In the genomic region with DNA sequence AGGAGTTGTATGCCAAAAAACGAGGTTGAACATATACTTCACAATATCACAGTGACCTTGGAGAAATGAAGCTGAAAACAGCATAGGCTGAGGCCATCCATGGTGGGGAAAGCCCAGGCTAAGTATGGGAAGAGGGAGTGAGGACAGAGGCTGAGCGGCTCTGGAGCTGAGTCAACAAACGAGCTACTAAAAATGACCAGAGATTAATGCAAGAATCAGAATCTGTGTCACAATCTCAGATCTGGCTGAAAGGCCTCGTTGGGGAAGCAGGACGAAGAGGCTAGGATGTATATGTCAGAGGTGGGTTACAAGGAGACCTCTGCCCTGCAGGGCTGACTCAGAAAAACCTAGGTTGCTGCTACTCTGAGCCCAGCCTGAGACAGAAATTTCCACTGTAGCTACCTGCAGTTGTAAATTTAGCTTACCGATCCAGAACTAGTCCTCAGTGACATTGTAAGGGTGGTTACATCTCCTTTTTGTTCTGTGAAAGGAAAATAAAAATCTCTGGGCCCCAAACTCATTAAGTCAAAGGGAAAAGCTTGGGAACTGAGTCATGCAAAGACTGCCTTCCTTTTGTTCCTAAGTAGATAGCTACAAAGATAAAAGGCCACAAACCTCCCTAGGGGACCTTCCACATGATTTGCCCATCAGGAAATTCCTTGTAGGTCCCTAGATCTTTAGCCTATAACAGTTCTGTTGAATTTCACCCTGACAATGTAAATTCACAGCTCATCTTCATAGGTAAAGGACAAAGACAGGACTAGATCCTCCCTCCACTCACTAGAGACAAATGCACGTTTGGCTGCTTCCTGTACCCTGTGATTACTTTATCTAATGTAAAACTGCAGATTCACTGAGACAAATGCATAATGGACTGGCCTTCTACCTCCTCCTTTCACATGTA, we compare ENCODE assay signal across 13 cellular contexts. TPM values are rescaled to one million over a fixed set of nuclear protein-coding genes. Genes with fewer than 3 reads are reported as not detected.
A peak's percentile ranks its signal among the peaks of the same experiment; 100 is the strongest.
DNase-seq lines count a peak whose midpoint lies in the region; ATAC-seq, FAIRE-seq and TF ChIP-seq lines count a peak whose summit lies in the region.
"Had no signal": no experiment of that assay in that cellular context is flagged by ENCODE, and none has a peak within 500 bp of the region (broad histone marks: within the 10 kb centered on the region; RNA-seq: fewer than 3 reads in every experiment).

No MANE protein-coding gene starts in this region.

- no peaks in the 10 kb centered on the region for H3K27me3 ChIP-seq in K562 (ENCODE audit: control insufficient read depth in 2 of 2, insufficient read depth in 2 of 2, low read length in 2 of 2)

- intact Hi-C loops in K562 (cut with micrococcal nuclease), result no loop called here

- FAIRE-seq in K562 (lab: Jason Lieb, UNC), result peak; percentile 58

- no TSS peak for BruUV-seq in K562 (replicated peaks; lab: Mats Ljungman, UMichigan)

- peak; percentile 85 for DNase-seq in Daoy (ENCODE audit: low read depth)
- peak; percentile 14 for DNase-seq in LHCN-M2 (ENCODE audit: low read depth)
- DNase-seq in K562 (ENCODE audit: extremely low read depth in 1 of 4, low spot score in 3 of 4), result peak in 2 of 4 experiments; percentile 54 to 67
- DNase-seq in iris pigment epithelial cell (ENCODE audit: low read depth), result peak; percentile 77
- DNase-seq in NCI-H2171 (lab: John Stamatoyannopoulos, UW), result no peak
- DNase-seq: activated CD8-positive, alpha-beta T cell treated with anti-CD3 and anti-CD28 coated beads for 36 hours; COR-L47; NCI-H2107; SHP77 treated with DMSO at 0.1 percent for 48 hours; stimulated activated CD4-positive, alpha-beta T cell treated with anti-CD3 and anti-CD28 coated beads, Interleukin-2, amount 100 ng/mL, for 24 hours had no signal

- H3K27ac ChIP-seq in K562 (ENCODE audit: extremely low read depth, low read depth, low read length), result peak overlapping the region; percentile 71

- H3K36me3 ChIP-seq in K562 (ENCODE audit: control insufficient read depth, insufficient read depth, low read length), result 0 out of 3 replicates have a peak, but pooled peaks cover under 1% of the 10 kb centered on the region

- no peak for TF ChIP-seq CTCF in K562 (IDR thresholded peaks at IDR 0.05 in 2 of 3, conservative IDR thresholded peaks at IDR 0.05 in 1 of 3; ENCODE audit: insufficient read depth in 2 of 3, low read depth in 1 of 3, low read length in 3 of 3)

- peak overlapping the region; percentile 36 to 42; a peak in 3 of 4 replicates for H3K9ac ChIP-seq in K562 (ENCODE audit: insufficient read depth in 1 of 2, low read depth in 2 of 2, low read length in 2 of 2)

- TF ChIP-seq RAD21 in K562 (CRISPR knock-in tag; conservative IDR thresholded peaks at IDR 0.05 in 1 of 2, IDR thresholded peaks at IDR 0.05 in 1 of 2), result no peak

- ATAC-seq in K562, result peak; percentile 9; the same call in 1 of the 3 replicates
- ATAC-seq in HG03439 (IDR thresholded peaks at IDR 0.05; ENCODE audit: unreplicated experiment), result no peak
- ATAC-seq in GM18505 (IDR thresholded peaks at IDR 0.05; ENCODE audit: unreplicated experiment), result no peak
- no peak for ATAC-seq in HG02981 (IDR thresholded peaks at IDR 0.05; ENCODE audit: unreplicated experiment)
- ATAC-seq: activated CD8-positive, alpha-beta T cell treated with anti-CD3 and anti-CD28 coated beads for 36 hours had no signal

- POLR2A ChIA-PET in K562 (lab: Yijun Ruan, JAX), result interaction anchor here (0.6 to 2.3 kb wide), 10 partner anchors 9 to 1607 kb away, joined by 3 to 15 read pairs (median 3); a partner anchor contains a TSS

- peaks cover 12 to 52% of the 10 kb centered on the region in 2 experiments for H3K4me1 ChIP-seq in K562 (replicated peaks in 1 of 2; ENCODE audit: control insufficient read depth in 2 of 2, insufficient read depth in 2 of 2, low read length in 2 of 2)

- peak; percentile 61; the same call in 1 of the 2 replicates for TF ChIP-seq EP300 in K562 (IDR thresholded peaks at IDR 0.05; ENCODE audit: low read length)

- H3K9me1 ChIP-seq in K562 (ENCODE audit: control insufficient read depth, insufficient read depth, low read length), result no peaks in the 10 kb centered on the region

- in situ Hi-C loops in K562 (cut with MboI), result no loop called here

- 10% methylated on average over 7 of the region's 7 CpGs for WGBS in K562 (ENCODE audit: insufficient coverage, low coverage, missing lambda C conversion rate)

- TF ChIP-seq POLR2A in K562 (conservative IDR thresholded peaks at IDR 0.05) (peak; percentile 36; the same call in 1 of the 2 replicates), GM18505 (IDR thresholded peaks at IDR 0.05; ENCODE audit: borderline replicate concordance, extremely low read depth, insufficient read depth, insufficient read length) (no peak)

- peaks cover 14% of the 10 kb centered on the region for H3K79me2 ChIP-seq in K562 (ENCODE audit: control insufficient read depth, insufficient read depth, low read length)

- CTCF ChIA-PET in K562 (lab: Yijun Ruan, JAX; ENCODE audit: low intra/inter-chr PET ratio), result no interaction called here

- H2AFZ ChIP-seq in K562 (ENCODE audit: low read depth, low read length), result peak overlapping the region; percentile 84

- H3K4me3 ChIP-seq in K562, result no peak overlapping the region

- 0 out of 2 replicates have a peak, but pooled peaks cover 2% of the 10 kb centered on the region for H3K9me3 ChIP-seq in K562 (replicated peaks; ENCODE audit: control insufficient read depth, insufficient read depth, low read depth, low read length)

- peak overlapping the region; percentile 51 for H3K4me2 ChIP-seq in K562 (ENCODE audit: insufficient read depth, low read length)

- H4K20me1 ChIP-seq in K562 (replicated peaks; ENCODE audit: control insufficient read depth, insufficient read depth, low read length), result no peaks in the 10 kb centered on the region

TF ChIP-seq in K562, 482 proteins besides CTCF, POLR2A, EP300 and RAD21 (continues in another document):
- TF ChIP-seq, protein P1, sequence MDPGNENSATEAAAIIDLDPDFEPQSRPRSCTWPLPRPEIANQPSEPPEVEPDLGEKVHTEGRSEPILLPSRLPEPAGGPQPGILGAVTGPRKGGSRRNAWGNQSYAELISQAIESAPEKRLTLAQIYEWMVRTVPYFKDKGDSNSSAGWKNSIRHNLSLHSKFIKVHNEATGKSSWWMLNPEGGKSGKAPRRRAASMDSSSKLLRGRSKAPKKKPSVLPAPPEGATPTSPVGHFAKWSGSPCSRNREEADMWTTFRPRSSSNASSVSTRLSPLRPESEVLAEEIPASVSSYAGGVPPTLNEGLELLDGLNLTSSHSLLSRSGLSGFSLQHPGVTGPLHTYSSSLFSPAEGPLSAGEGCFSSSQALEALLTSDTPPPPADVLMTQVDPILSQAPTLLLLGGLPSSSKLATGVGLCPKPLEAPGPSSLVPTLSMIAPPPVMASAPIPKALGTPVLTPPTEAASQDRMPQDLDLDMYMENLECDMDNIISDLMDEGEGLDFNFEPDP (CRISPR knock-in tag; IDR thresholded peaks at IDR 0.05), result no peak
- TF ChIP-seq ZNF707 (CRISPR knock-in tag; conservative IDR thresholded peaks at IDR 0.05), result no peak
- peak; percentile 87 for TF ChIP-seq MECOM (CRISPR knock-in tag; IDR thresholded peaks at IDR 0.05)
- peak; percentile 75 for TF ChIP-seq SMARCE1 (IDR thresholded peaks at IDR 0.05)

RNA-seq across cellular contexts. Expression of a gene that starts 8.5 kb away (rescaled TPM):
- total RNA-seq in Daoy (2014; rRNA removed; shearing (Covaris generic)), result 145 and 146 TPM in 2 replicates
- total RNA-seq in LHCN-M2 (2014; rRNA removed) (197 TPM in 2 replicates), K562 (2014; rRNA removed) (92.1 and 101 TPM in 2 replicates), K562 (2014; rRNA removed; fragmentation: Illumina TruSeq; extraction: Trizol) (18.1 and 23.5 TPM in 2 replicates), K562 (2015; rRNA removed; fragmentation: Illumina TruSeq; extraction: Trizol) (43.2 and 44.9 TPM in 2 replicates), K562 (2021) (81.8 and 82.4 TPM in 2 replicates)
- polyA plus RNA-seq in LHCN-M2 (2012), result 380 TPM
- 19.1 and 41.5 TPM in 2 replicates for total RNA-seq in K562 (2011; cell fraction: chromatin; rRNA removed; ENCODE audit: low replicate concordance)
- total RNA-seq in K562 (2011; cell fraction: nucleolus; rRNA removed), result 35.0 and 37.2 TPM in 2 replicates
- 24.8 and 26.5 TPM in 2 replicates for total RNA-seq in K562 (2011; cell fraction: nucleoplasm; rRNA removed)
- polyA plus RNA-seq in K562 (2011; rRNA removed) (45.6 and 52.0 TPM in 2 replicates), K562 (2014; fragmentation: Illumina TruSeq; extraction: Trizol) (50.1 and 68.1 TPM in 2 replicates), K562 (2014; fragmentation: Nextera tagmentation; extraction: Ambion mirVana) (1 to 10 TPM; 3.6 to 6.3 TPM), K562 (2014; rRNA removed) (73.1 and 73.4 TPM in 2 replicates)
- polyA plus RNA-seq in K562 (2011; cell fraction: cytosol; rRNA removed), result 57.7 and 124 TPM in 2 replicates
- polyA plus RNA-seq in K562 (2011; cell fraction: nucleus; rRNA removed), result 49.0 and 58.3 TPM in 2 replicates
- 70.6 and 119 TPM in 2 replicates for polyA plus RNA-seq in K562 (2012)
- 29.1 and 41.2 TPM in 2 replicates for polyA minus RNA-seq in K562 (2011; rRNA and poly(A)+ RNA removed)
- polyA minus RNA-seq in K562 (2011; cell fraction: cytosol; rRNA and poly(A)+ RNA removed), result 61.6 and 63.4 TPM in 2 replicates
- 17.5 and 22.9 TPM in 2 replicates for polyA minus RNA-seq in K562 (2011; cell fraction: nucleus; rRNA and poly(A)+ RNA removed)

RNA-seq across cellular contexts. Expression of a gene that starts 47.4 kb away (rescaled TPM):
- 20.0 and 20.4 TPM in 2 replicates for total RNA-seq in Daoy (2014; rRNA removed; shearing (Covaris generic))
- total RNA-seq in LHCN-M2 (2014; rRNA removed), result 22.5 and 28.0 TPM in 2 replicates
- 28.7 TPM for polyA plus RNA-seq in LHCN-M2 (2012)
- total RNA-seq in K562 (2011; cell fraction: chromatin; rRNA removed; ENCODE audit: low replicate concordance), result 15.8 and 23.9 TPM in 2 replicates
- 10.9 and 11.7 TPM in 2 replicates for total RNA-seq in K562 (2011; cell fraction: nucleolus; rRNA removed)
- total RNA-seq in K562 (2011; cell fraction: nucleoplasm; rRNA removed), result 18.0 and 24.7 TPM in 2 replicates
- 4.1 and 6.3 TPM in 2 replicates for total RNA-seq in K562 (2014; rRNA removed)
- total RNA-seq in K562 (2014; rRNA removed; fragmentation: Illumina TruSeq; extraction: Trizol), result 8.5 and 9.8 TPM in 2 replicates
- total RNA-seq in K562 (2015; rRNA removed; fragmentation: Illumina TruSeq; extraction: Trizol), result 7.1 and 8.2 TPM in 2 replicates
- total RNA-seq in K562 (2021), result 10.3 and 10.4 TPM in 2 replicates
- 14.0 and 17.4 TPM in 2 replicates for polyA plus RNA-seq in K562 (2011; rRNA removed)
- polyA plus RNA-seq in K562 (2011; cell fraction: cytosol; rRNA removed), result 7.7 and 9.2 TPM in 2 replicates
- polyA plus RNA-seq in K562 (2011; cell fraction: nucleus; rRNA removed), result 14.9 and 16.2 TPM in 2 replicates
- 6.9 and 17.7 TPM in 2 replicates for polyA plus RNA-seq in K562 (2012)
- 6.6 and 8.2 TPM in 2 replicates for polyA plus RNA-seq in K562 (2014; fragmentation: Illumina TruSeq; extraction: Trizol)
- 1 to 10 TPM; 3.5 to 9.3 TPM for polyA plus RNA-seq in K562 (2014; fragmentation: Nextera tagmentation; extraction: Ambion mirVana)
- polyA plus RNA-seq in K562 (2014; rRNA removed), result 6.3 and 8.1 TPM in 2 replicates
- polyA minus RNA-seq in K562 (2011; rRNA and poly(A)+ RNA removed), result 9.0 and 11.6 TPM in 2 replicates
- polyA minus RNA-seq in K562 (2011; cell fraction: cytosol; rRNA and poly(A)+ RNA removed), result 5.0 and 10.1 TPM in 2 replicates
- polyA minus RNA-seq in K562 (2011; cell fraction: nucleus; rRNA and poly(A)+ RNA removed), result 10.9 and 12.1 TPM in 2 replicates
